ENCODE assay signal across 8 cellular contexts in genomic region chr1:108747128-108747827, GRCh38. TPM values are rescaled to one million over a fixed set of nuclear protein-coding genes. Genes with fewer than 3 reads are reported as not detected.
DNase-seq lines count a peak whose midpoint lies in the region; ATAC-seq and TF ChIP-seq lines count a peak whose summit lies in the region.

No MANE protein-coding gene starts in this region.

- DNase-seq in AG10803 (ENCODE audit: low read depth): peak; percentile 87
- DNase-seq in NCI-H526 (lab: John Stamatoyannopoulos, UW): peak; percentile 73 to 85
- peak; percentile 45 for DNase-seq in activated CD8-positive, alpha-beta T cell treated with anti-CD3 and anti-CD28 coated beads for 36 hours
- peak; percentile 61 for DNase-seq in endothelial cell (ENCODE audit: low spot score)
- peak; percentile 88 for DNase-seq in medulla oblongata (ENCODE audit: extremely low spot score)
- DNase-seq in stimulated activated CD8-positive, alpha-beta memory T cell treated with anti-CD3 and anti-CD28 coated beads, Interleukin-2, amount 100 ng/mL, for 48 hours (ENCODE audit: low read depth in 2 of 2): peak; percentile 17 to 22

- H3K36me3 Mint-ChIP-seq in activated CD8-positive, alpha-beta T cell treated with anti-CD3 and anti-CD28 coated beads for 36 hours (ENCODE audit: low read depth): peaks cover 8% of the 10 kb centered on the region
- peaks cover 5% of the 10 kb centered on the region for H3K36me3 Mint-ChIP-seq in endothelial cell (ENCODE audit: low read depth, unreplicated experiment)

- peak overlapping the region; percentile 94 for H3K4me3 Mint-ChIP-seq in activated CD8-positive, alpha-beta T cell treated with anti-CD3 and anti-CD28 coated beads for 36 hours
- H3K4me3 Mint-ChIP-seq in endothelial cell (ENCODE audit: unreplicated experiment): peak overlapping the region; percentile 99

- no peaks in the 10 kb centered on the region for H3K9me3 Mint-ChIP-seq in activated CD8-positive, alpha-beta T cell treated with anti-CD3 and anti-CD28 coated beads for 36 hours
- no peaks in the 10 kb centered on the region for H3K9me3 Mint-ChIP-seq in endothelial cell (ENCODE audit: unreplicated experiment)

- TF ChIP-seq CTCF in AG10803 (conservative IDR thresholded peaks at IDR 0.05; ENCODE audit: low read length) (no peak), endothelial cell (IDR thresholded peaks at IDR 0.05; ENCODE audit: unreplicated experiment) (no peak)
- no peak for TF ChIP-seq CTCF in activated CD8-positive, alpha-beta T cell treated with anti-CD3 and anti-CD28 coated beads for 36 hours (IDR thresholded peaks at IDR 0.05)

- POLR2A ChIA-PET in activated CD8-positive, alpha-beta T cell treated with anti-CD3 and anti-CD28 coated beads for 36 hours (lab: Charles Lee): interaction anchor here (0.7 to 1.0 kb wide), 2 partner anchors 8 to 55 kb away, joined by 3 to 5 read pairs; no protein-coding TSS in a partner anchor

- H3K4me1 Mint-ChIP-seq in activated CD8-positive, alpha-beta T cell treated with anti-CD3 and anti-CD28 coated beads for 36 hours (ENCODE audit: low read depth): peaks cover 28% of the 10 kb centered on the region
- H3K4me1 Mint-ChIP-seq in endothelial cell (ENCODE audit: unreplicated experiment): peaks cover 13% of the 10 kb centered on the region

- intact Hi-C loops in activated CD8-positive, alpha-beta T cell treated with anti-CD3 and anti-CD28 coated beads for 36 hours (cut with micrococcal nuclease): loop anchor here (2.0 kb wide), 1 partner anchor 54 kb away; the partner anchor contains the start of gene PRPF38B

- H3K27me3 Mint-ChIP-seq in activated CD8-positive, alpha-beta T cell treated with anti-CD3 and anti-CD28 coated beads for 36 hours: no peaks in the 10 kb centered on the region
- H3K27me3 Mint-ChIP-seq in endothelial cell (ENCODE audit: unreplicated experiment): peaks cover 12% of the 10 kb centered on the region

- peak overlapping the region; percentile 95 for H3K27ac Mint-ChIP-seq in activated CD8-positive, alpha-beta T cell treated with anti-CD3 and anti-CD28 coated beads for 36 hours
- H3K27ac Mint-ChIP-seq in endothelial cell (ENCODE audit: unreplicated experiment): peak overlapping the region; percentile 98

- peak overlapping the region; percentile 95 for H3K4me3 ChIP-seq in AG10803 (ENCODE audit: low read length)

- CTCF ChIA-PET in activated CD8-positive, alpha-beta T cell treated with anti-CD3 and anti-CD28 coated beads for 36 hours (lab: Charles Lee): no interaction called here

- ATAC-seq in GM18867 (IDR thresholded peaks at IDR 0.05; ENCODE audit: unreplicated experiment) (peak; percentile 20), HG03342 (IDR thresholded peaks at IDR 0.05; ENCODE audit: unreplicated experiment) (peak; percentile 21)
- ATAC-seq in activated CD8-positive, alpha-beta T cell treated with anti-CD3 and anti-CD28 coated beads for 36 hours: peak; percentile 10

RNA-seq across cellular contexts. Expression of gene STXBP3, which starts 0.8 kb away (rescaled TPM):
- 10 to 100 TPM; 34.4 to 38.3 TPM for total RNA-seq in activated CD8-positive, alpha-beta T cell treated with anti-CD3 and anti-CD28 coated beads for 36 hours
- total RNA-seq in endothelial cell (ENCODE audit: unreplicated experiment): 44.8 TPM

RNA-seq across cellular contexts. Expression of gene FNDC7, which starts 34.6 kb away (rescaled TPM):
- under 1 TPM in 1 of 2 experiments, not detected in 1; 0.20 TPM for total RNA-seq in activated CD8-positive, alpha-beta T cell treated with anti-CD3 and anti-CD28 coated beads for 36 hours
- 0.15 TPM for total RNA-seq in endothelial cell (ENCODE audit: unreplicated experiment)

RNA-seq across cellular contexts. Expression of gene PRPF38B, which starts 55.2 kb away (rescaled TPM):
- total RNA-seq in activated CD8-positive, alpha-beta T cell treated with anti-CD3 and anti-CD28 coated beads for 36 hours: 10 to 100 TPM; 62.5 to 65.3 TPM
- total RNA-seq in endothelial cell (ENCODE audit: unreplicated experiment): 54.3 TPM

Comparison
In these comparisons a context has a peak if more than half of its experiments do, and no peak if none do; other contexts are left out.
1. Peak in every context shown above with its lines: DNase-seq, ATAC-seq and H3K4me3 ChIP-seq.
2. DNase-seq: peak in every context shown above with its lines; median percentile 88 in medulla oblongata; 87 in AG10803; 79 in NCI-H526; 61 in endothelial cell; 45 in activated CD8-positive, alpha-beta T cell treated with anti-CD3 and anti-CD28 coated beads for 36 hours; 20 in stimulated activated CD8-positive, alpha-beta memory T cell treated with anti-CD3 and anti-CD28 coated beads, Interleukin-2, amount 100 ng/mL, for 48 hours.